Comparison of ENCODE assay signal across 1 cellular context in genomic region chr4:119139822-119140252, GRCh38.
TF ChIP-seq lines count a peak whose summit lies in the region.

No MANE protein-coding gene starts in this region.

TF ChIP-seq in IMR-90, 13 proteins besides CTCF, POLR2A, EP300 and RAD21 (continued from another document):
- TF ChIP-seq USF2 (IDR thresholded peaks at IDR 0.05; ENCODE audit: low read depth, low read length), result no peak
- TF ChIP-seq CHD1 (IDR thresholded peaks at IDR 0.05; ENCODE audit: low read depth, low read length), result no peak
- no peak for TF ChIP-seq MAZ (IDR thresholded peaks at IDR 0.05; ENCODE audit: borderline replicate concordance, low read depth, low read length)
- no peak for TF ChIP-seq NFE2L2 (IDR thresholded peaks at IDR 0.05; ENCODE audit: low read depth, low read length)
- 0 out of 2 replicates have a peak, but pooled peaks have one; percentile 16 for TF ChIP-seq MAFK (IDR thresholded peaks at IDR 0.05; ENCODE audit: low read depth, low read length)
- no peak for TF ChIP-seq BHLHE40 (IDR thresholded peaks at IDR 0.05; ENCODE audit: low read depth, low read length)
